ENCODE assay signal across 8 cellular contexts in genomic region chr22:40044102-40044869, GRCh38. TPM values are rescaled to one million over a fixed set of nuclear protein-coding genes. Genes with fewer than 3 reads are reported as not detected.
DNase-seq lines count a peak whose midpoint lies in the region; ATAC-seq and TF ChIP-seq lines count a peak whose summit lies in the region.

No MANE protein-coding gene starts in this region.

- no peak for TF ChIP-seq CTCF in C4-2B (conservative IDR thresholded peaks at IDR 0.05)

- peak overlapping the region; percentile 63 for H3K27ac ChIP-seq in C4-2B

- ATAC-seq in GM19372 (IDR thresholded peaks at IDR 0.05; ENCODE audit: low read depth, unreplicated experiment) (peak; percentile 80), HG03521 (IDR thresholded peaks at IDR 0.05; ENCODE audit: unreplicated experiment) (peak; percentile 81), left colon (peak; percentile 90)

- DNase-seq in NCI-H69 (lab: John Stamatoyannopoulos, UW) (peak; percentile 100), cortex of kidney (lab: John Stamatoyannopoulos, UW) (peak; percentile 74), left colon (peak; percentile 96 to 98)
- peak; percentile 97 for DNase-seq in activated CD4-positive, alpha-beta T cell treated with anti-CD3 and anti-CD28 coated beads, Interleukin-2, amount 50 U/mL, for 1 hour
- peak; percentile 95 to 97 for DNase-seq in stimulated activated CD4-positive, alpha-beta T cell treated with anti-CD3 and anti-CD28 coated beads, Interleukin-1b, Interleukin-23, amount 100 ng/mL, for 4 hours (ENCODE audit: low read depth in 2 of 2)

- intact Hi-C loops in left colon (cut with DNase I, micrococcal nuclease) = loop anchor here in 1 of 2 donors (5.0 kb wide), 1 partner anchor 303 kb away; the partner anchor contains the start of gene ADSL

RNA-seq across cellular contexts. Expression of gene FAM83F, which starts 49.5 kb away (rescaled TPM):
- total RNA-seq in left colon = 10 to 100 TPM; 35.3 to 44.3 TPM

Comparison
In these comparisons a context has a peak if more than half of its experiments do, and no peak if none do; other contexts are left out.
1. Peak in every context shown above with its lines: DNase-seq, ATAC-seq and H3K27ac ChIP-seq.